In genomic region chr1:80645621-80646020, GRCh38 we compare ENCODE assay signal across 20 cellular contexts.
"Had no signal": no experiment of that assay in that cellular context is flagged by ENCODE, and none has a peak within 500 bp of the region (broad histone marks: within the 10 kb centered on the region; RNA-seq: fewer than 3 reads in every experiment).

No MANE protein-coding gene starts in this region.

- ATAC-seq: esophagus mucosa; gastrocnemius medialis; heart right ventricle; natural killer cell treated with Interleukin-12 subunit alpha and Interleukin-12 subunit beta and Interleukin-15 and Interleukin-18, amount 100 ng/mL, for 72 hours; sciatic nerve; stimulated activated naive CD8-positive, alpha-beta T cell treated with anti-CD3 and anti-CD28 coated beads, Interleukin-15, amount 100 ng/mL, for 72 hours had no signal

- H3K27me3 Mint-ChIP-seq: natural killer cell treated with Interleukin-12 subunit alpha and Interleukin-12 subunit beta and Interleukin-15 and Interleukin-18, amount 100 ng/mL, for 72 hours; stimulated activated naive B cell treated with anti-CD40 and anti-IgM and Interleukin-4, amounts not matched to agents 10 μg/mL and 1 μg/mL and 100 μg/mL, for 72 hours; stimulated activated naive CD8-positive, alpha-beta T cell treated with anti-CD3 and anti-CD28 coated beads, Interleukin-15, amount 100 ng/mL, for 72 hours had no signal

- H3K4me1 Mint-ChIP-seq: mesothelial cell of epicardium; stimulated activated naive CD8-positive, alpha-beta T cell treated with anti-CD3 and anti-CD28 coated beads, Interleukin-15, amount 100 ng/mL, for 72 hours had no signal

- H3K4me3 Mint-ChIP-seq: mesothelial cell of epicardium; natural killer cell treated with Interleukin-12 subunit alpha and Interleukin-12 subunit beta and Interleukin-15 and Interleukin-18, amount 100 ng/mL, for 72 hours; stimulated activated naive B cell treated with anti-CD40 and anti-IgM and Interleukin-4, amounts not matched to agents 10 μg/mL and 1 μg/mL and 100 μg/mL, for 72 hours; stimulated activated naive CD8-positive, alpha-beta T cell treated with anti-CD3 and anti-CD28 coated beads, Interleukin-15, amount 100 ng/mL, for 72 hours had no signal

- DNase-seq: cortex of kidney; dorsolateral prefrontal cortex; effector CD8-positive, alpha-beta T cell; gastrocnemius medialis; heart right ventricle; hypothalamus; kidney glomerular epithelial cell; posterior cingulate gyrus; spleen; stimulated activated CD4-positive, alpha-beta T cell treated with anti-CD3 and anti-CD28 coated beads, Interleukin-15, amount 100 ng/mL, for 24 hours; stimulated activated CD4-positive, alpha-beta T cell treated with anti-CD3 and anti-CD28 coated beads, Interleukin-1b, Interleukin-23, amount 100 ng/mL, for 48 hours; stimulated activated CD4-positive, alpha-beta T cell treated with anti-CD3 and anti-CD28 coated beads, Interleukin-4, amount 100 ng/mL, for 24 hours; stimulated activated naive B cell treated with anti-CD40 and anti-IgM and Interleukin-4, amounts not matched to agents 10 μg/mL and 1 μg/mL and 100 μg/mL, for 72 hours; stimulated activated naive CD8-positive, alpha-beta T cell treated with anti-CD3 and anti-CD28 coated beads, Interleukin-15, amount 100 ng/mL, for 72 hours; substantia nigra; transverse colon had no signal

- H3K27ac Mint-ChIP-seq: mesothelial cell of epicardium; natural killer cell treated with Interleukin-12 subunit alpha and Interleukin-12 subunit beta and Interleukin-15 and Interleukin-18, amount 100 ng/mL, for 72 hours; stimulated activated naive B cell treated with anti-CD40 and anti-IgM and Interleukin-4, amounts not matched to agents 10 μg/mL and 1 μg/mL and 100 μg/mL, for 72 hours; stimulated activated naive CD8-positive, alpha-beta T cell treated with anti-CD3 and anti-CD28 coated beads, Interleukin-15, amount 100 ng/mL, for 72 hours had no signal

- H3K36me3 Mint-ChIP-seq: mesothelial cell of epicardium; natural killer cell treated with Interleukin-12 subunit alpha and Interleukin-12 subunit beta and Interleukin-15 and Interleukin-18, amount 100 ng/mL, for 72 hours; stimulated activated naive B cell treated with anti-CD40 and anti-IgM and Interleukin-4, amounts not matched to agents 10 μg/mL and 1 μg/mL and 100 μg/mL, for 72 hours had no signal
